Comparison of ENCODE assay signal across 8 cellular contexts in the genomic region with DNA sequence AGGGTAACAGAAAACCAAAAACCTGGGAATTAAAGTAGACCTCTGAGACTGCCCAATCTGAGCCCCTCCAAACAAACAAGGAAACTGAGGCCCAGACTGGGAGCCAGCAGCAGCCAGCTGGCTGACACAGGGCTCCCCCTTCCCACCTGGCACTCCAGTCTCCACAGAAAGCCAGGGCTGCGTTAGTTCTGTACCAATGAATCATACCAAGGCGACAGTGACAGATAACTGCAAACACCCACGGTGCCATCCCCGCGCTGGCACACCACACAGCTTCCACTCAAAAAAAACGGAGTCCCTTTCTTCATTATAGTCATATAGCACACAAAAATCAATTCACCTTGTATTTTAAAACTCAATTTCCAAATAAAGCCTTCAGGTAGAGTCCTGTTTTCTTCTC. TPM values are rescaled to one million over a fixed set of nuclear protein-coding genes. Genes with fewer than 3 reads are reported as not detected.
DNase-seq lines count a peak whose midpoint lies in the region; ATAC-seq and TF ChIP-seq lines count a peak whose summit lies in the region.

No MANE protein-coding gene starts in this region.

- peak overlapping the region; percentile 98 to 100 (median 99) for H3K9ac ChIP-seq in skeletal muscle tissue (ENCODE audit: low read depth in 1 of 3, low read length in 3 of 3)

- TF ChIP-seq EP300 in gastroesophageal sphincter (IDR thresholded peaks at IDR 0.05) = no peak

- H3K27me3 ChIP-seq in GM23338 (ENCODE audit: insufficient read depth) = peaks cover 6% of the 10 kb centered on the region; the same call in 1 of the 2 replicates
- H3K27me3 ChIP-seq in gastroesophageal sphincter = no peaks in the 10 kb centered on the region
- no peaks in the 10 kb centered on the region for H3K27me3 ChIP-seq in skeletal muscle tissue (ENCODE audit: control insufficient read depth in 3 of 3, insufficient read depth in 3 of 3, low read length in 3 of 3)

- H3K4me2 ChIP-seq in GM23338 = peak overlapping the region; percentile 89; the same call in 1 of the 2 replicates

- POLR2A ChIA-PET in activated CD4-positive, alpha-beta memory T cell treated with anti-CD3 and anti-CD28 coated beads for 36 hours (lab: Charles Lee) = interaction anchor here (0.9 kb wide), 1 partner anchor 226 kb away, joined by 4 read pairs; the partner anchor contains the start of gene SCLY

- H3K4me1 ChIP-seq in GM23338 (ENCODE audit: insufficient read depth) (peaks cover 26% of the 10 kb centered on the region), gastroesophageal sphincter (peaks cover 11 to 74% (median 46%) of the 10 kb centered on the region in 3 donors), skeletal muscle tissue (ENCODE audit: control insufficient read depth in 3 of 3, insufficient read depth in 3 of 3, low read length in 3 of 3) (peaks cover 57 to 72% (median 62%) of the 10 kb centered on the region in 3 donors)

- no peaks in the 10 kb centered on the region for H3K36me3 ChIP-seq in GM23338 (ENCODE audit: insufficient read depth)
- H3K36me3 ChIP-seq in gastroesophageal sphincter = no peaks in the 10 kb centered on the region
- H3K36me3 ChIP-seq in skeletal muscle tissue (ENCODE audit: control insufficient read depth in 3 of 3, insufficient read depth in 3 of 3, low read length in 3 of 3) = peaks cover 0 to 5% (median 0%) of the 10 kb centered on the region in 3 donors

- no peaks in the 10 kb centered on the region; the same call in 2 of the 3 replicates for H3K36me3 Mint-ChIP-seq in GM23338 (ENCODE audit: low read depth)
- H3K36me3 Mint-ChIP-seq in activated CD4-positive, alpha-beta memory T cell treated with anti-CD3 and anti-CD28 coated beads for 36 hours = no peaks in the 10 kb centered on the region

- TF ChIP-seq CTCF in GM23338 (conservative IDR thresholded peaks at IDR 0.05; ENCODE audit: low read depth in 2 of 2) (no peak), gastroesophageal sphincter (IDR thresholded peaks at IDR 0.05) (no peak)

- DNase-seq in GM23338 (ENCODE audit: low spot score) (no peak), NCI-H526 treated with DMSO at 0.1 percent for 48 hours (lab: John Stamatoyannopoulos, UW) (no peak), hippocampal formation (lab: John Stamatoyannopoulos, UW) (no peak), 8988T (no peak)
- DNase-seq in activated CD4-positive, alpha-beta memory T cell treated with anti-CD3 and anti-CD28 coated beads for 36 hours = peak; percentile 75

- H3K9me3 Mint-ChIP-seq in GM23338 = no peaks in the 10 kb centered on the region
- no peaks in the 10 kb centered on the region for H3K9me3 Mint-ChIP-seq in activated CD4-positive, alpha-beta memory T cell treated with anti-CD3 and anti-CD28 coated beads for 36 hours

- H3K4me1 Mint-ChIP-seq in GM23338 = peaks cover 44% of the 10 kb centered on the region
- H3K4me1 Mint-ChIP-seq in activated CD4-positive, alpha-beta memory T cell treated with anti-CD3 and anti-CD28 coated beads for 36 hours (ENCODE audit: low read depth) = peaks cover 39% of the 10 kb centered on the region

- intact Hi-C loops in activated CD4-positive, alpha-beta memory T cell treated with anti-CD3 and anti-CD28 coated beads for 36 hours (cut with micrococcal nuclease) = loop anchor here (5.0 to 10.0 kb wide), 2 partner anchors 222 to 600 kb away; partner anchors contain the start of gene SCLY

- CTCF ChIA-PET in activated CD4-positive, alpha-beta memory T cell treated with anti-CD3 and anti-CD28 coated beads for 36 hours (lab: Charles Lee) = interaction anchor here (1.1 kb wide), 1 partner anchor 24 kb away, joined by 3 read pairs; no protein-coding TSS in a partner anchor

- H3K27me3 Mint-ChIP-seq in GM23338 (ENCODE audit: insufficient read depth, low read depth, poor library complexity) = peaks cover 20% of the 10 kb centered on the region
- no peaks in the 10 kb centered on the region for H3K27me3 Mint-ChIP-seq in activated CD4-positive, alpha-beta memory T cell treated with anti-CD3 and anti-CD28 coated beads for 36 hours

- H3K79me2 ChIP-seq in GM23338 (replicated peaks; ENCODE audit: insufficient read depth) = peaks cover 16% of the 10 kb centered on the region

- no peak overlapping the region for H3K4me3 ChIP-seq in GM23338
- H3K4me3 ChIP-seq in gastroesophageal sphincter = peak overlapping the region in 1 of 2 donors; percentile 80
- peak overlapping the region; percentile 88 to 95 (median 95) for H3K4me3 ChIP-seq in skeletal muscle tissue (ENCODE audit: low read length in 3 of 3)

- H3K27ac ChIP-seq in GM23338 (ENCODE audit: low read depth) = no peak overlapping the region
- H3K27ac ChIP-seq in gastroesophageal sphincter = peak overlapping the region; percentile 96 to 99 (median 98)
- peak overlapping the region; percentile 96 for H3K27ac ChIP-seq in skeletal muscle tissue (ENCODE audit: low read depth, low read length)

- H3K4me3 Mint-ChIP-seq in GM23338 = peak overlapping the region; percentile 86
- peak overlapping the region; percentile 76 for H3K4me3 Mint-ChIP-seq in activated CD4-positive, alpha-beta memory T cell treated with anti-CD3 and anti-CD28 coated beads for 36 hours

- ATAC-seq in GM23338 = no peak
- no peak for ATAC-seq in gastroesophageal sphincter
- no peak for ATAC-seq in HG03565 (IDR thresholded peaks at IDR 0.05; ENCODE audit: unreplicated experiment)

- no peak overlapping the region for H3K27ac Mint-ChIP-seq in GM23338
- H3K27ac Mint-ChIP-seq in activated CD4-positive, alpha-beta memory T cell treated with anti-CD3 and anti-CD28 coated beads for 36 hours = no peak overlapping the region

- H3K9me2 ChIP-seq in GM23338 (ENCODE audit: insufficient read depth) = no peaks in the 10 kb centered on the region

- no peak overlapping the region for H2AFZ ChIP-seq in GM23338

- H3K9me3 ChIP-seq in gastroesophageal sphincter (no peaks in the 10 kb centered on the region), skeletal muscle tissue (ENCODE audit: control insufficient read depth in 3 of 3, low read length in 3 of 3) (no peaks in the 10 kb centered on the region)

- TF ChIP-seq POLR2A in gastroesophageal sphincter (IDR thresholded peaks at IDR 0.05) = no peak

- peaks cover 4% of the 10 kb centered on the region; the same call in 1 of the 2 replicates for H3F3A ChIP-seq in GM23338 (replicated peaks; ENCODE audit: low read depth)

- WGBS in gastroesophageal sphincter (ENCODE audit: low coverage in 1 of 2), 2 donors = 42 to 46% methylated on average over 3 to 6 of the region's 6 CpGs

- H4K20me1 ChIP-seq in GM23338 (replicated peaks; ENCODE audit: insufficient read depth) = peaks cover 15% of the 10 kb centered on the region

TF ChIP-seq in GM23338, 12 proteins besides CTCF, POLR2A, EP300 and RAD21:
- TF ChIP-seq ZNF114 (CRISPR knock-in tag; IDR thresholded peaks at IDR 0.05) (no peak), POLR2AphosphoS5 (IDR thresholded peaks at IDR 0.05; ENCODE audit: low read depth) (no peak), EZH2phosphoT487 (IDR thresholded peaks at IDR 0.05; ENCODE audit: unreplicated experiment) (no peak), JUNB (IDR thresholded peaks at IDR 0.05; ENCODE audit: unreplicated experiment) (no peak)
- TF ChIP-seq, protein P1, sequence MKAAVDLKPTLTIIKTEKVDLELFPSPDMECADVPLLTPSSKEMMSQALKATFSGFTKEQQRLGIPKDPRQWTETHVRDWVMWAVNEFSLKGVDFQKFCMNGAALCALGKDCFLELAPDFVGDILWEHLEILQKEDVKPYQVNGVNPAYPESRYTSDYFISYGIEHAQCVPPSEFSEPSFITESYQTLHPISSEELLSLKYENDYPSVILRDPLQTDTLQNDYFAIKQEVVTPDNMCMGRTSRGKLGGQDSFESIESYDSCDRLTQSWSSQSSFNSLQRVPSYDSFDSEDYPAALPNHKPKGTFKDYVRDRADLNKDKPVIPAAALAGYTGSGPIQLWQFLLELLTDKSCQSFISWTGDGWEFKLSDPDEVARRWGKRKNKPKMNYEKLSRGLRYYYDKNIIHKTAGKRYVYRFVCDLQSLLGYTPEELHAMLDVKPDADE (IDR thresholded peaks at IDR 0.05) = no peak

RNA-seq across cellular contexts. Expression of gene PER2, which starts 1.4 kb away (rescaled TPM):
- total RNA-seq in GM23338 (2014; rRNA removed; shearing (Covaris generic)) = 4.6 TPM in 2 replicates
- polyA plus RNA-seq in GM23338 (2016; fragmentation: Nextera tagmentation; extraction: Ambion mirVana) = 2.2 and 2.3 TPM in 2 replicates
- total RNA-seq in activated CD4-positive, alpha-beta memory T cell treated with anti-CD3 and anti-CD28 coated beads for 36 hours = 1 to 10 TPM; 5.5 to 7.2 TPM
- total RNA-seq in gastroesophageal sphincter (10 to 100 TPM in 3 of 4 donors, 1 to 10 TPM in 1; 8.7 to 20.5 (median 17.0) TPM), skeletal muscle tissue (8.4 TPM)

RNA-seq across cellular contexts. Expression of gene TRAF3IP1, which starts 33.3 kb away (rescaled TPM):
- 12.2 and 12.5 TPM in 2 replicates for total RNA-seq in GM23338 (2014; rRNA removed; shearing (Covaris generic))
- 20.0 and 20.7 TPM in 2 replicates for polyA plus RNA-seq in GM23338 (2016; fragmentation: Nextera tagmentation; extraction: Ambion mirVana)
- 1 to 10 TPM; 8.0 to 9.3 TPM for total RNA-seq in activated CD4-positive, alpha-beta memory T cell treated with anti-CD3 and anti-CD28 coated beads for 36 hours
- 10 to 100 TPM; 19.6 to 28.4 (median 21.7) TPM for total RNA-seq in gastroesophageal sphincter
- 4.2 TPM for total RNA-seq in skeletal muscle tissue

RNA-seq across cellular contexts. Expression of gene HES6, which starts 47.1 kb away (rescaled TPM):
- total RNA-seq in GM23338 (2014; rRNA removed; shearing (Covaris generic)) = 76.3 and 85.5 TPM in 2 replicates
- 38.8 and 42.7 TPM in 2 replicates for polyA plus RNA-seq in GM23338 (2016; fragmentation: Nextera tagmentation; extraction: Ambion mirVana)
- total RNA-seq in activated CD4-positive, alpha-beta memory T cell treated with anti-CD3 and anti-CD28 coated beads for 36 hours = 1 to 10 TPM; 3.1 to 3.3 TPM
- total RNA-seq in gastroesophageal sphincter (10 to 100 TPM in 2 of 4 donors, 1 to 10 TPM in 2; 3.8 to 19.5 (median 12.2) TPM), skeletal muscle tissue (7.8 TPM)
